16 cellular contexts compared by ENCODE assay signal in genomic region chr1:207591205-207591604, GRCh38. TPM values are rescaled to one million over a fixed set of nuclear protein-coding genes. Genes with fewer than 3 reads are reported as not detected.
"Had no signal": no experiment of that assay in that cellular context is flagged by ENCODE, and none has a peak within 500 bp of the region (broad histone marks: within the 10 kb centered on the region; RNA-seq: fewer than 3 reads in every experiment).

No MANE protein-coding gene starts in this region.

RNA-seq across cellular contexts. Expression of gene CR1L, which starts 53.7 kb away (rescaled TPM):
- total RNA-seq: activated CD4-positive, alpha-beta memory T cell treated with anti-CD3 and anti-CD28 coated beads for 36 hours; activated CD8-positive, alpha-beta memory T cell treated with anti-CD3 and anti-CD28 coated beads for 36 hours; activated CD8-positive, alpha-beta memory T cell treated with anti-CD3 and anti-CD28 coated beads, Interleukin-2, amount 10 ng/mL, durations not matched to agents 7 days and 5 days; activated CD8-positive, alpha-beta T cell treated with anti-CD3 and anti-CD28 coated beads, Interleukin-2, amount 10 ng/mL, durations not matched to agents 7 days and 5 days; activated naive CD4-positive, alpha-beta T cell treated with anti-CD3 and anti-CD28 coated beads for 36 hours; activated naive CD8-positive, alpha-beta T cell treated with anti-CD3 and anti-CD28 coated beads for 36 hours; activated T-helper 1 cell treated with anti-CD3 and anti-CD28 coated beads, Interleukin-12 subunit alpha, Interleukin-12 subunit beta, Interleukin-2, Interleukin-4 antibody, amounts not matched to agents 30 ng/mL and 10 ng/mL and 1 ng/mL, durations not matched to agents 14 hours and 24 hours and 36 hours; activated T-helper 2 cell treated with anti-CD3 and anti-CD28 coated beads, Interferon-gamma antibody, Interleukin-2, Interleukin-4, amounts not matched to agents 10 μg/mL and 5 μg/mL and 100 μg/mL, durations not matched to agents 14 hours and 24 hours and 36 hours; ascending aorta; breast epithelium; cardiac muscle cell; dermis microvascular lymphatic vessel endothelial cell; esophagus muscularis mucosa; foreskin keratinocyte; gastrocnemius medialis; glomerular endothelial cell had no signal
- polyA plus RNA-seq: cardiac muscle cell, foreskin keratinocyte had no signal
